Comparison of ENCODE assay signal across 11 cellular contexts in genomic region chr14:89340200-89340667, GRCh38.
DNase-seq lines count a peak whose midpoint lies in the region; ATAC-seq and TF ChIP-seq lines count a peak whose summit lies in the region.
"Had no signal": no experiment of that assay in that cellular context is flagged by ENCODE, and none has a peak within 500 bp of the region (broad histone marks: within the 10 kb centered on the region; RNA-seq: fewer than 3 reads in every experiment).

No MANE protein-coding gene starts in this region.

- peaks cover 25% of the 10 kb centered on the region for H3K4me1 Mint-ChIP-seq in T-helper 17 cell

- H3K36me3 ChIP-seq in psoas muscle (ENCODE audit: insufficient read depth in 1 of 2, low read depth in 1 of 2) = no peaks in the 10 kb centered on the region

- peaks cover 5% of the 10 kb centered on the region for H3K36me3 Mint-ChIP-seq in T-helper 17 cell (ENCODE audit: low read depth)

- H3K4me3 ChIP-seq in fibroblast of the aortic adventitia (ENCODE audit: low read depth, low read length) (no peak overlapping the region), psoas muscle (no peak overlapping the region)

- H3K27ac Mint-ChIP-seq in T-helper 17 cell = peak overlapping the region; percentile 43
- H3K27ac Mint-ChIP-seq: activated naive CD8-positive, alpha-beta T cell treated with anti-CD3 and anti-CD28 coated beads, Interleukin-2, amount 10 ng/mL, durations not matched to agents 7 days and 5 days; T-helper 2 cell treated with Interferon-gamma antibody and Interleukin-4, amounts not matched to agents 5 μg/mL and 100 μg/mL, for 36 hours had no signal

- TF ChIP-seq CTCF in fibroblast of the aortic adventitia (IDR thresholded peaks at IDR 0.05; ENCODE audit: insufficient read depth, low read length) (no peak), psoas muscle (IDR thresholded peaks at IDR 0.05) (no peak)

- peak; percentile 36 for DNase-seq in GM03348 (ENCODE audit: low spot score)
- DNase-seq in T-helper 17 cell = no peak
- DNase-seq in fibroblast of the aortic adventitia (ENCODE audit: low read depth) = peak; percentile 52
- DNase-seq in psoas muscle = no peak
- DNase-seq in activated gamma-delta T cell (lab: John Stamatoyannopoulos, UW) = no peak
- DNase-seq in posterior cingulate gyrus = no peak
- no peak for DNase-seq in cortex of kidney (lab: John Stamatoyannopoulos, UW)
- DNase-seq: activated naive CD8-positive, alpha-beta T cell treated with anti-CD3 and anti-CD28 coated beads, Interleukin-2, amount 10 ng/mL, durations not matched to agents 7 days and 5 days; NCI-H226 had no signal

- H3K27ac ChIP-seq in psoas muscle = peak overlapping the region; percentile 36

- ATAC-seq in T-helper 17 cell (no peak), psoas muscle (peak in 1 of 4 donors; percentile 41), HG03521 (IDR thresholded peaks at IDR 0.05; ENCODE audit: unreplicated experiment) (no peak)

- H3K9me3 ChIP-seq in T-helper 17 cell (ENCODE audit: control insufficient read depth, low read length, poor library complexity, severe bottlenecking) (no peaks in the 10 kb centered on the region), psoas muscle (no peaks in the 10 kb centered on the region)

- H3K27me3 Mint-ChIP-seq in T-helper 17 cell = no peaks in the 10 kb centered on the region
- H3K27me3 Mint-ChIP-seq: activated naive CD8-positive, alpha-beta T cell treated with anti-CD3 and anti-CD28 coated beads, Interleukin-2, amount 10 ng/mL, durations not matched to agents 7 days and 5 days had no signal

- H3K4me3 Mint-ChIP-seq in T-helper 17 cell = no peak overlapping the region
- H3K4me3 Mint-ChIP-seq: activated naive CD8-positive, alpha-beta T cell treated with anti-CD3 and anti-CD28 coated beads, Interleukin-2, amount 10 ng/mL, durations not matched to agents 7 days and 5 days; T-helper 2 cell treated with Interferon-gamma antibody and Interleukin-4, amounts not matched to agents 5 μg/mL and 100 μg/mL, for 36 hours had no signal

- H3K27me3 ChIP-seq in psoas muscle (ENCODE audit: insufficient read depth in 3 of 3, low read length in 2 of 3) = no peaks in the 10 kb centered on the region

- intact Hi-C loops in psoas muscle (cut with DNase I) (loop anchor here (5.0 kb wide), 2 partner anchors 33 to 38 kb away; no protein-coding TSS in a partner anchor), posterior cingulate gyrus (cut with DNase I) (loop anchor here (10.0 kb wide), 1 partner anchor 85 kb away; no protein-coding TSS in a partner anchor)

- WGBS in psoas muscle, 3 donors = 36 to 38% (median 37%) methylated on average over 4 of the region's 4 CpGs

- peaks cover 46% of the 10 kb centered on the region for H3K4me1 ChIP-seq in psoas muscle

Comparison
In these comparisons a context has a peak if more than half of its experiments do, and no peak if none do; other contexts are left out.
1. DNase-seq: peak in GM03348 (single experiment) and fibroblast of the aortic adventitia (single experiment); none in T-helper 17 cell (0 of 3), psoas muscle (0 of 2), activated gamma-delta T cell (single experiment), posterior cingulate gyrus (0 of 10) and cortex of kidney (single experiment).